Comparison of ENCODE assay signal across 8 cellular contexts in the genomic region with DNA sequence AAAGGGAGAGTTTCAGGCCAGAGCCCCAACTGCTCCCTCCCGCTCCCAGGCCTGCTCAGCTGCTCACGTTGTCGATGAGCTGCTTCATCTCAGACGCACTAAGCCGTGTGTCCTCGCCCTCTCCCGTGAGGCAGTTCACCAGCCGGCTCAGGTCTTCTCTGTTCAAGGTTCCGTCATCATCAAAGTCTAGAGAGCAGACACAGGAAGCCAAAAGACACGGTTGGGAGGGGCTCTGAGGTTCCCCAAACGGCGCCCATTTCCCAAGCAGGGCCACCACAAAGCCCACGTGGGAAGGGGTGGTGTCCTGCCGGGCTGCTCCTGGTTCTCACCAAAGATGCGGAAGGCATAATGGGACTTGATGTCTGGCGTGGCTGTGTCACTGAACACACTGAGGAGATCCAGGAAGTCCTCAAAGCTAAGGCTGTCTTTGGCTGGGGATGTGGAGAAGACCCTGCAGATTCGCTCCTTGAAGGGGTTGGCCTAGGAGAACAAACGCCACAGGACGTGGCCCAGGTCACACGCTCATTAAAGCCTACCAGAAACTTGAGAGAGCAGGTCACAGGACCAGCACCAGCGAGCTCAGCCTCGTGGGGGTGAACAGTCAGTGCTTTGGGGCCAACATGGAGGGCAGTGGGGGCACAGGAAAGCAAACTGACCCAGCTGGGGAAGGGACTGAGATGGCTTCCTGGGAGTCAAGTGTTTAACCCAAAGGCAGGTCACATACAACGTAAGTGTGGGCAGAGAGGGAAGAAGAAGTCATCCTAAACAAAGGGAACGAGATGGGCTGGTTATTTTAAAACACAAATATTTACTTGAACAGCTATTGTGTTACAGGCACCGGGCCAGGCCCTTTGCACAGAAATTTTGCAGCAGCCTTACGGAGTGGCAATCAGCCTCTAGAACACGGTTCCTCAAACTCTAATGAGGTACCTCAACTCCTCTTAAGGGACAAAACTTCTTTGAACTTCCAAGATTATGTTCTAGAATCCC. TPM values are rescaled to one million over a fixed set of nuclear protein-coding genes. Genes with fewer than 3 reads are reported as not detected.
DNase-seq lines count a peak whose midpoint lies in the region; ATAC-seq and TF ChIP-seq lines count a peak whose summit lies in the region.

No MANE protein-coding gene starts in this region.

- no peaks in the 10 kb centered on the region for H3K9me2 ChIP-seq in Loucy (replicated peaks; ENCODE audit: low read depth, low read length)

- no peaks in the 10 kb centered on the region for H3K27me3 ChIP-seq in Loucy (ENCODE audit: insufficient read depth, low read length, poor library complexity, severe bottlenecking)
- no peaks in the 10 kb centered on the region for H3K27me3 ChIP-seq in BE2C

- peaks cover 34% of the 10 kb centered on the region for H3K4me1 ChIP-seq in Loucy (ENCODE audit: insufficient read depth, low read length, poor library complexity, severe bottlenecking)
- H3K4me1 ChIP-seq in BE2C, result no peaks in the 10 kb centered on the region; the same call in 1 of the 2 replicates

- DNase-seq in activated CD8-positive, alpha-beta memory T cell treated with anti-CD3 and anti-CD28 coated beads, Interleukin-2, amount 50 U/mL, for 48 hours, result peak; percentile 78
- DNase-seq in left colon (peak; percentile 50 to 62), NCI-H146 treated with DMSO at 0.1 percent for 48 hours (lab: John Stamatoyannopoulos, UW; ENCODE audit: unreplicated experiment) (no peak), hepatic stellate cell (ENCODE audit: low spot score) (no peak), BE2C (no peak), coronary artery (ENCODE audit: low spot score) (no peak)
- DNase-seq in stimulated activated CD8-positive, alpha-beta memory T cell treated with anti-CD3 and anti-CD28 coated beads, Interleukin-15, amount 100 ng/mL, for 4 hours (ENCODE audit: low read depth in 2 of 2), result peak; percentile 48 to 53

- H3K27ac ChIP-seq in coronary artery, result peak overlapping the region in 1 of 2 donors; percentile 20

- peaks cover 30% of the 10 kb centered on the region for H3K79me2 ChIP-seq in Loucy (ENCODE audit: insufficient read depth, low read length)

- ATAC-seq in left colon, result no peak

- H3K4me3 ChIP-seq in Loucy (ENCODE audit: low read length, poor library complexity, severe bottlenecking) (peak overlapping the region; percentile 81), BE2C (ENCODE audit: low read depth, low read length) (no peak overlapping the region), coronary artery (no peak overlapping the region)

- H3K9ac ChIP-seq in Loucy (ENCODE audit: low read depth, low read length, poor library complexity, severe bottlenecking), result peak overlapping the region; percentile 69

- H3F3A ChIP-seq in Loucy (ENCODE audit: low read depth), result no peaks in the 10 kb centered on the region

- peaks cover 4% of the 10 kb centered on the region for H4K20me1 ChIP-seq in Loucy (ENCODE audit: insufficient read depth, low read length, poor library complexity, severe bottlenecking)

- intact Hi-C loops in left colon (cut with DNase I, micrococcal nuclease), result no loop called here

- TF ChIP-seq CTCF in Loucy (conservative IDR thresholded peaks at IDR 0.05; ENCODE audit: low read length) (no peak), BE2C (IDR thresholded peaks at IDR 0.05; ENCODE audit: low read depth, low read length) (no peak), coronary artery (IDR thresholded peaks at IDR 0.05) (no peak)

- peak overlapping the region; percentile 82 for H3K4me2 ChIP-seq in Loucy (ENCODE audit: low read depth, low read length, poor library complexity, severe bottlenecking)

- H3K36me3 ChIP-seq in Loucy (ENCODE audit: insufficient read depth, low read length), result peaks cover 28% of the 10 kb centered on the region; the same call in 1 of the 2 replicates
- H3K36me3 ChIP-seq in BE2C, result peaks cover 24% of the 10 kb centered on the region

- no peaks in the 10 kb centered on the region for H3K9me3 ChIP-seq in Loucy (ENCODE audit: insufficient read depth, low read depth, low read length)
- H3K9me3 ChIP-seq in BE2C, result no peaks in the 10 kb centered on the region

- peak overlapping the region; percentile 49 for H2AFZ ChIP-seq in Loucy (ENCODE audit: low read length)

RNA-seq across cellular contexts. Expression of a gene that starts 2.4 kb away (rescaled TPM):
- 100 to 1,000 TPM; 235 to 242 TPM for total RNA-seq in left colon
- polyA plus RNA-seq in BE2C (2012; ENCODE audit: insufficient read depth, insufficient read length, low read depth), result 35.4 TPM

RNA-seq across cellular contexts. Expression of a gene that starts 2.7 kb away (rescaled TPM):
- 10 to 100 TPM; 19.6 to 22.3 TPM for total RNA-seq in left colon
- 1.6 TPM for polyA plus RNA-seq in BE2C (2012; ENCODE audit: insufficient read depth, insufficient read length, low read depth)

RNA-seq across cellular contexts. Expression of a gene that starts 18.0 kb away (rescaled TPM):
- total RNA-seq in left colon, result under 1 TPM; 0.47 to 0.58 TPM
- polyA plus RNA-seq in BE2C (2012; ENCODE audit: insufficient read depth, insufficient read length, low read depth), result not detected

RNA-seq across cellular contexts. Expression of a gene that starts 30.2 kb away (rescaled TPM):
- total RNA-seq in left colon, result 100 to 1,000 TPM in 1 of 2 donors, 10 to 100 TPM in 1; 97.2 to 165 TPM
- polyA plus RNA-seq in BE2C (2012; ENCODE audit: insufficient read depth, insufficient read length, low read depth), result 23.0 TPM

RNA-seq across cellular contexts. Expression of a gene that starts 34.1 kb away (rescaled TPM):
- total RNA-seq in left colon, result 10 to 100 TPM; 47.8 to 57.0 TPM
- 226 TPM for polyA plus RNA-seq in BE2C (2012; ENCODE audit: insufficient read depth, insufficient read length, low read depth)

Comparison
In these comparisons a context has a peak if more than half of its experiments do, and no peak if none do; other contexts are left out.
1. DNase-seq: peak in activated CD8-positive, alpha-beta memory T cell treated with anti-CD3 and anti-CD28 coated beads, Interleukin-2, amount 50 U/mL, for 48 hours (single experiment), left colon (2 of 2) and stimulated activated CD8-positive, alpha-beta memory T cell treated with anti-CD3 and anti-CD28 coated beads, Interleukin-15, amount 100 ng/mL, for 4 hours (2 of 2); none in NCI-H146 treated with DMSO at 0.1 percent for 48 hours (single experiment), hepatic stellate cell (single experiment), BE2C (single experiment) and coronary artery (single experiment).